12 cellular contexts compared by ENCODE assay signal in the genomic region with DNA sequence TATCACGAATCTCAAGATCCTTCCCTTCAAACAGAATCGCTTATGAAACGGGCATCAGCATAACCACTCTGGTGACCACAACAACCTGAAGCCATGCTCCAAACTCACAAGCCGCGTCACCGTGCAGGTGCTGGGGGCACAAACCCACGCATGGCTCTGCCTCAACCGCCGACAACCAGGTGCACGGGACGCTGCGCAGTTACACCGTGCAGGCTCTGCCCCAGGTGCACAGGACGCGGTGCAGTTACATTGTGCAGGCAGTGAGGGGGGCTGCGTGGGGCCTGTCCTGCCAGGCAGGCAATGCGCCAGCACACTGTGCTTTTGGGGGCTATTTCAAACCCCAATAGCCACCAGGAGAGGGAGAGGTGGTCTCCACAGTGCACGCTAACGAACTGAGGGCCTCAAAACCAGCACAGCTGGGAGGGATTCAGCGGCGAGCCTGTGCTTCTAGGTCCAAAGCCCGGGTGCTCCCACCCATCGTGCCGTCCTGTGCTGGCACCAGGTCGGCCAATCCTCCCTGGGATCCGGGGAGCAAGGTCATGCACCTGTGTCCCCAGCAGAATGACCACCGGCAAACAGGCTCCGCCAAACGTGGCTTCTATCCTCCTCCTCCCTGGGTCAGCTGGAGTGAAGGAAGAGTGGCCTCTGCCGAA.
"Had no signal": no experiment of that assay in that cellular context is flagged by ENCODE, and none has a peak within 500 bp of the region (broad histone marks: within the 10 kb centered on the region; RNA-seq: fewer than 3 reads in every experiment).

No MANE protein-coding gene starts in this region.

- H3K4me2 ChIP-seq: neural progenitor cell had no signal

- H3K27me3 ChIP-seq: colonic mucosa, dorsolateral prefrontal cortex, gastroesophageal sphincter, neural progenitor cell, testis, vagina had no signal

- H3K4me3 ChIP-seq: colonic mucosa, dorsolateral prefrontal cortex, esophagus squamous epithelium, gastroesophageal sphincter, neural progenitor cell, vagina had no signal

- H3K27ac Mint-ChIP-seq: activated naive CD8-positive, alpha-beta T cell; effector memory CD8-positive, alpha-beta T cell; neural progenitor cell had no signal

- H3K9me3 Mint-ChIP-seq: effector memory CD8-positive, alpha-beta T cell; neural progenitor cell had no signal

- H2AFZ ChIP-seq: neural progenitor cell had no signal

- H3K9me3 ChIP-seq: colonic mucosa, esophagus squamous epithelium, gastroesophageal sphincter, testis, vagina had no signal

- H3K36me3 Mint-ChIP-seq: activated naive CD8-positive, alpha-beta T cell; neural progenitor cell had no signal

- H3K4me3 Mint-ChIP-seq: activated naive CD8-positive, alpha-beta T cell; effector memory CD8-positive, alpha-beta T cell; neural progenitor cell had no signal

- H3K9ac ChIP-seq: neural progenitor cell had no signal

- H3K36me3 ChIP-seq: colonic mucosa, neural progenitor cell, vagina, WERI-Rb-1 had no signal

- H3K27ac ChIP-seq: colonic mucosa, dorsolateral prefrontal cortex, esophagus squamous epithelium, gastroesophageal sphincter, neural progenitor cell, testis, vagina, WERI-Rb-1 had no signal

- H3K4me1 ChIP-seq: colonic mucosa, neural progenitor cell, vagina had no signal

- DNase-seq: amniotic stem cell, dorsolateral prefrontal cortex, esophagus squamous epithelium, mammary epithelial cell, WERI-Rb-1 had no signal
